16 cellular contexts compared by ENCODE assay signal in the genomic region with DNA sequence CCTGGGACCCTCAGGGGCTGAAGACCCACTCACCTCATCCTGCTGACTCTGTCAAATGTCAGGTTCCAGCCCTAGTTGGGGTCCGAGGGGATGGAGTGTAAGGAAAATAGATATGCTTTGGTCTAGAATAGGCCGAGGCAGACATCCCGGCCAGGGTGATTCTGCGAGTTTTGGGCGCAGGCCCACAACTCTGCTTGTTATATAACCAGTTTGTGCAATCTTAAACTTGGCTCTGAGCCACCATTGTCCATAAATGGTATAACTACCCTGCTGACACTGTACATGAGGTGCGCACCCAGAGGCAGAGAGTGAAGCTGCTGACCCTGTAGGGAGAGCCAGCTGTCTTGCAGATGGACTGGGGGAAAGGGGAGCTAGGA.
A peak's percentile ranks its signal among the peaks of the same experiment; 100 is the strongest.
DNase-seq lines count a peak whose midpoint lies in the region; ATAC-seq and TF ChIP-seq lines count a peak whose summit lies in the region.
"Had no signal": no experiment of that assay in that cellular context is flagged by ENCODE, and none has a peak within 500 bp of the region (broad histone marks: within the 10 kb centered on the region; RNA-seq: fewer than 3 reads in every experiment).

No MANE protein-coding gene starts in this region.

- H3K4me1 ChIP-seq in right atrium auricular region: no peaks in the 10 kb centered on the region
- H3K4me1 ChIP-seq in upper lobe of right lung: no peaks in the 10 kb centered on the region
- H3K4me1 ChIP-seq: HAP-1, right lobe of liver had no signal

- no peaks in the 10 kb centered on the region for H3K36me3 Mint-ChIP-seq in glutamatergic neuron (ENCODE audit: unreplicated experiment)

- H3K9me3 ChIP-seq in right atrium auricular region (no peaks in the 10 kb centered on the region), upper lobe of right lung (no peaks in the 10 kb centered on the region)
- H3K9me3 ChIP-seq: HAP-1, right lobe of liver had no signal

- DNase-seq in Right ventricle myocardium inferior (ENCODE audit: missing footprints) (peak; percentile 51), right atrium auricular region (ENCODE audit: low spot score) (no peak), NCI-H69 (lab: John Stamatoyannopoulos, UW) (peak; percentile 75), glutamatergic neuron (no peak), upper lobe of right lung (no peak), SW 1271 (lab: John Stamatoyannopoulos, UW) (no peak), mesenteric fat pad (ENCODE audit: low spot score) (no peak)
- DNase-seq: activated CD4-positive, alpha-beta T cell treated with anti-CD3 and anti-CD28 coated beads, Interleukin-2, amount 10 ng/mL, durations not matched to agents 24 days and 14 days; activated T-cell treated with anti-CD3 and anti-CD28 coated beads, Interleukin-2, amount 50 U/mL, for 72 hours; AML-193; amygdala; right lobe of liver; T-helper 1 cell had no signal

- H3K9me3 Mint-ChIP-seq in glutamatergic neuron (ENCODE audit: unreplicated experiment): peaks cover 2% of the 10 kb centered on the region

- no peak for TF ChIP-seq CTCF in right atrium auricular region (IDR thresholded peaks at IDR 0.05)
- no peak for TF ChIP-seq CTCF in glutamatergic neuron (IDR thresholded peaks at IDR 0.05; ENCODE audit: partially characterized antibody, unreplicated experiment)
- no peak for TF ChIP-seq CTCF in upper lobe of right lung (IDR thresholded peaks at IDR 0.05)

- no peaks in the 10 kb centered on the region for H3K36me3 ChIP-seq in right atrium auricular region
- no peaks in the 10 kb centered on the region for H3K36me3 ChIP-seq in upper lobe of right lung
- H3K36me3 ChIP-seq: HAP-1, right lobe of liver had no signal

- H3K27me3 Mint-ChIP-seq in glutamatergic neuron (ENCODE audit: unreplicated experiment): no peaks in the 10 kb centered on the region
- H3K27me3 Mint-ChIP-seq: activated CD4-positive, alpha-beta T cell treated with anti-CD3 and anti-CD28 coated beads, Interleukin-2, amount 10 ng/mL, durations not matched to agents 24 days and 14 days; stimulated activated naive CD8-positive, alpha-beta T cell treated with anti-CD3 and anti-CD28 coated beads, Interleukin-15, Interleukin-2, amounts not matched to agents 100 ng/mL and 50 ng/mL, for 24 hours had no signal

- intact Hi-C loops in Right ventricle myocardium inferior (cut with DNase I) (no loop called here), upper lobe of right lung (cut with DNase I) (no loop called here)

- H3K4me3 Mint-ChIP-seq in glutamatergic neuron (ENCODE audit: unreplicated experiment): no peak overlapping the region
- H3K4me3 Mint-ChIP-seq: activated CD4-positive, alpha-beta T cell treated with anti-CD3 and anti-CD28 coated beads, Interleukin-2, amount 10 ng/mL, durations not matched to agents 24 days and 14 days; activated T-cell treated with anti-CD3 and anti-CD28 coated beads, Interleukin-2, amount 50 U/mL, for 72 hours; stimulated activated naive CD8-positive, alpha-beta T cell treated with anti-CD3 and anti-CD28 coated beads, Interleukin-15, Interleukin-2, amounts not matched to agents 100 ng/mL and 50 ng/mL, for 24 hours had no signal

- H3K4me1 Mint-ChIP-seq in glutamatergic neuron (ENCODE audit: low read depth, unreplicated experiment): peaks cover 14% of the 10 kb centered on the region
- H3K4me1 Mint-ChIP-seq: activated CD4-positive, alpha-beta T cell treated with anti-CD3 and anti-CD28 coated beads, Interleukin-2, amount 10 ng/mL, durations not matched to agents 24 days and 14 days had no signal

- ATAC-seq in Right ventricle myocardium inferior (peak; percentile 81), upper lobe of right lung (peak; percentile 83), GM21390 (IDR thresholded peaks at IDR 0.05; ENCODE audit: unreplicated experiment) (no peak)
- ATAC-seq: activated T-cell treated with anti-CD3 and anti-CD28 coated beads, Interleukin-2, amount 50 U/mL, for 72 hours had no signal

- H3K4me3 ChIP-seq in right atrium auricular region: no peak overlapping the region
- no peak overlapping the region for H3K4me3 ChIP-seq in upper lobe of right lung
- H3K4me3 ChIP-seq: HAP-1, right lobe of liver had no signal

- H3K27ac ChIP-seq in right atrium auricular region: no peak overlapping the region
- no peak overlapping the region for H3K27ac ChIP-seq in upper lobe of right lung
- H3K27ac ChIP-seq: right lobe of liver had no signal

- peak overlapping the region; percentile 1 for H3K27ac Mint-ChIP-seq in glutamatergic neuron (ENCODE audit: unreplicated experiment)
- H3K27ac Mint-ChIP-seq: activated CD4-positive, alpha-beta T cell treated with anti-CD3 and anti-CD28 coated beads, Interleukin-2, amount 10 ng/mL, durations not matched to agents 24 days and 14 days; activated T-cell treated with anti-CD3 and anti-CD28 coated beads, Interleukin-2, amount 50 U/mL, for 72 hours; stimulated activated naive CD8-positive, alpha-beta T cell treated with anti-CD3 and anti-CD28 coated beads, Interleukin-15, Interleukin-2, amounts not matched to agents 100 ng/mL and 50 ng/mL, for 24 hours had no signal

- H3K27me3 ChIP-seq in right atrium auricular region (no peaks in the 10 kb centered on the region), upper lobe of right lung (no peaks in the 10 kb centered on the region)
- H3K27me3 ChIP-seq: right lobe of liver had no signal

Comparison
In these comparisons a context has a peak if more than half of its experiments do, and no peak if none do; other contexts are left out.
1. DNase-seq: peak in Right ventricle myocardium inferior (single experiment) and NCI-H69 (single experiment); none in right atrium auricular region (single experiment), glutamatergic neuron (single experiment), upper lobe of right lung (single experiment), SW 1271 (0 of 2) and mesenteric fat pad (single experiment).